1 cellular context compared by ENCODE assay signal in the genomic region with DNA sequence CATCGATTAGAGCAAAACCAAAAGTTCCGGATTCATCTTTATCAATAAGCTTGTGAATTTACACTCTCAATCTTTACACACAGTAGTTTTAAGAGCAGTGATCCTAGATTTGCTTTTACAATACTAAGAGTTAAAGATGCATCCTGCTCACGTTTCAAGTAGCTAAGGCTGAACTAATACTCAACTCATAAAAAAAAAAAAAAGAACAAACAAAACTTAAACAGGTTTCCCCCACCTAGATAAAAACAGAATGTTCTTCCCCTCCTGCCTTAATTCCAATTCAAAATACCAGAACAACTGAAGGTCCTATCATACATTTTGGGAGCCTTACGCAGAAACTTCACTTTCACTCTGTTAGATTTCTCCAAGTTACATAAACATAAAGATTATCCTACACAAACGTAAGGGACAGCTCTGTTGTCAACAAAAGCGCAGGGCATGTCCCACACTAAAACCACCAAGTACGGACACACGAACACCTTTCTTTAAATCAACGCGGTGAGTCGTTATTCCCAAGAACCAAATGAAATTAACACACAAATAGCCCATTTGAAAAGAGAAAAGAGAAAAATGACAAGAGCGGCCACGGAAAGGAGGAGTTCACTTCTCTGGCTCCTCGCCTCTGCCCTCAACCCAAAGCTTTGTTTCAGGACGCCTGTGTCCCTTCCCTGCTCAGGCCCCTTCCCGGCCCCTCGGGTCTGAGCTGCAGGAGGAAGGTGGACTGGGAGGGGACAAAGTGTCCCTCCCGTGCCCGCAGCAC.
TF ChIP-seq lines count a peak whose summit lies in the region.

No MANE protein-coding gene starts in this region.

TF ChIP-seq in HepG2, 621 proteins besides CTCF, POLR2A, EP300 and RAD21 (continued from another document):
- TF ChIP-seq, protein P1, sequence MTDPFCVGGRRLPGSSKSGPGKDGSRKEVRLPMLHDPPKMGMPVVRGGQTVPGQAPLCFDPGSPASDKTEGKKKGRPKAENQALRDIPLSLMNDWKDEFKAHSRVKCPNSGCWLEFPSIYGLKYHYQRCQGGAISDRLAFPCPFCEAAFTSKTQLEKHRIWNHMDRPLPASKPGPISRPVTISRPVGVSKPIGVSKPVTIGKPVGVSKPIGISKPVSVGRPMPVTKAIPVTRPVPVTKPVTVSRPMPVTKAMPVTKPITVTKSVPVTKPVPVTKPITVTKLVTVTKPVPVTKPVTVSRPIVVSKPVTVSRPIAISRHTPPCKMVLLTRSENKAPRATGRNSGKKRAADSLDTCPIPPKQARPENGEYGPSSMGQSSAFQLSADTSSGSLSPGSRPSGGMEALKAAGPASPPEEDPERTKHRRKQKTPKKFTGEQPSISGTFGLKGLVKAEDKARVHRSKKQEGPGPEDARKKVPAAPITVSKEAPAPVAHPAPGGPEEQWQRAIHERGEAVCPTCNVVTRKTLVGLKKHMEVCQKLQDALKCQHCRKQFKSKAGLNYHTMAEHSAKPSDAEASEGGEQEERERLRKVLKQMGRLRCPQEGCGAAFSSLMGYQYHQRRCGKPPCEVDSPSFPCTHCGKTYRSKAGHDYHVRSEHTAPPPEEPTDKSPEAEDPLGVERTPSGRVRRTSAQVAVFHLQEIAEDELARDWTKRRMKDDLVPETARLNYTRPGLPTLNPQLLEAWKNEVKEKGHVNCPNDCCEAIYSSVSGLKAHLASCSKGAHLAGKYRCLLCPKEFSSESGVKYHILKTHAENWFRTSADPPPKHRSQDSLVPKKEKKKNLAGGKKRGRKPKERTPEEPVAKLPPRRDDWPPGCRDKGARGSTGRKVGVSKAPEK (CRISPR knock-in tag; IDR thresholded peaks at IDR 0.05; ENCODE audit: borderline replicate concordance): 0 out of 2 replicates have a peak, but pooled peaks have one; percentile 8
- no peak for TF ChIP-seq ZNF619 (CRISPR knock-in tag; IDR thresholded peaks at IDR 0.05)
- 0 out of 2 replicates have a peak, but pooled peaks have one; percentile 34 for TF ChIP-seq ZNF138 (CRISPR knock-in tag; IDR thresholded peaks at IDR 0.05; ENCODE audit: low read depth)
- TF ChIP-seq YEATS4 (CRISPR knock-in tag; IDR thresholded peaks at IDR 0.05; ENCODE audit: borderline replicate concordance): peak; percentile 5; the same call in 1 of the 2 replicates
- no peak for TF ChIP-seq ZNF790 (CRISPR knock-in tag; IDR thresholded peaks at IDR 0.05; ENCODE audit: borderline replicate concordance)
- TF ChIP-seq, protein P2, sequence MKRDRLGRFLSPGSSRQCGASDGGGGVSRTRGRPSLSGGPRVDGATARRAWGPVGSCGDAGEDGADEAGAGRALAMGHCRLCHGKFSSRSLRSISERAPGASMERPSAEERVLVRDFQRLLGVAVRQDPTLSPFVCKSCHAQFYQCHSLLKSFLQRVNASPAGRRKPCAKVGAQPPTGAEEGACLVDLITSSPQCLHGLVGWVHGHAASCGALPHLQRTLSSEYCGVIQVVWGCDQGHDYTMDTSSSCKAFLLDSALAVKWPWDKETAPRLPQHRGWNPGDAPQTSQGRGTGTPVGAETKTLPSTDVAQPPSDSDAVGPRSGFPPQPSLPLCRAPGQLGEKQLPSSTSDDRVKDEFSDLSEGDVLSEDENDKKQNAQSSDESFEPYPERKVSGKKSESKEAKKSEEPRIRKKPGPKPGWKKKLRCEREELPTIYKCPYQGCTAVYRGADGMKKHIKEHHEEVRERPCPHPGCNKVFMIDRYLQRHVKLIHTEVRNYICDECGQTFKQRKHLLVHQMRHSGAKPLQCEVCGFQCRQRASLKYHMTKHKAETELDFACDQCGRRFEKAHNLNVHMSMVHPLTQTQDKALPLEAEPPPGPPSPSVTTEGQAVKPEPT (CRISPR knock-in tag; IDR thresholded peaks at IDR 0.05; ENCODE audit: low read depth): no peak
- peak; percentile 42; the same call in 1 of the 2 replicates for TF ChIP-seq ZMAT3 (CRISPR knock-in tag; conservative IDR thresholded peaks at IDR 0.05)
- TF ChIP-seq SMARCE1 (IDR thresholded peaks at IDR 0.05; ENCODE audit: borderline replicate concordance): no peak
- TF ChIP-seq KDM5A (IDR thresholded peaks at IDR 0.05; ENCODE audit: borderline replicate concordance, low read length): no peak
- TF ChIP-seq, protein P3, sequence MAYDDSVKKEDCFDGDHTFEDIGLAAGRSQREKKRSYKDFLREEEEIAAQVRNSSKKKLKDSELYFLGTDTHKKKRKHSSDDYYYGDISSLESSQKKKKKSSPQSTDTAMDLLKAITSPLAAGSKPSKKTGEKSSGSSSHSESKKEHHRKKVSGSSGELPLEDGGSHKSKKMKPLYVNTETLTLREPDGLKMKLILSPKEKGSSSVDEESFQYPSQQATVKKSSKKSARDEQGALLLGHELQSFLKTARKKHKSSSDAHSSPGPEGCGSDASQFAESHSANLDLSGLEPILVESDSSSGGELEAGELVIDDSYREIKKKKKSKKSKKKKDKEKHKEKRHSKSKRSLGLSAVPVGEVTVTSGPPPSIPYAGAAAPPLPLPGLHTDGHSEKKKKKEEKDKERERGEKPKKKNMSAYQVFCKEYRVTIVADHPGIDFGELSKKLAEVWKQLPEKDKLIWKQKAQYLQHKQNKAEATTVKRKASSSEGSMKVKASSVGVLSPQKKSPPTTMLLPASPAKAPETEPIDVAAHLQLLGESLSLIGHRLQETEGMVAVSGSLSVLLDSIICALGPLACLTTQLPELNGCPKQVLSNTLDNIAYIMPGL (CRISPR knock-in tag; IDR thresholded peaks at IDR 0.05; ENCODE audit: borderline replicate concordance in 1 of 2, low read depth in 1 of 2): peak in 1 of 2 experiments; percentile 26; a peak in 1 of 4 replicates
- TF ChIP-seq, protein P4, sequence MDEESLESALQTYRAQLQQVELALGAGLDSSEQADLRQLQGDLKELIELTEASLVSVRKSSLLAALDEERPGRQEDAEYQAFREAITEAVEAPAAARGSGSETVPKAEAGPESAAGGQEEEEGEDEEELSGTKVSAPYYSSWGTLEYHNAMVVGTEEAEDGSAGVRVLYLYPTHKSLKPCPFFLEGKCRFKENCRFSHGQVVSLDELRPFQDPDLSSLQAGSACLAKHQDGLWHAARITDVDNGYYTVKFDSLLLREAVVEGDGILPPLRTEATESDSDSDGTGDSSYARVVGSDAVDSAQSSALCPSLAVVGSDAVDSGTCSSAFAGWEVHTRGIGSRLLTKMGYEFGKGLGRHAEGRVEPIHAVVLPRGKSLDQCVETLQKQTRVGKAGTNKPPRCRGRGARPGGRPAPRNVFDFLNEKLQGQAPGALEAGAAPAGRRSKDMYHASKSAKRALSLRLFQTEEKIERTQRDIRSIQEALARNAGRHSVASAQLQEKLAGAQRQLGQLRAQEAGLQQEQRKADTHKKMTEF (CRISPR knock-in tag; IDR thresholded peaks at IDR 0.05): no peak; the same call in 1 of the 2 replicates
- TF ChIP-seq ZNF446 (CRISPR knock-in tag; IDR thresholded peaks at IDR 0.05): no peak
- no peak for TF ChIP-seq SIX1 (CRISPR knock-in tag; IDR thresholded peaks at IDR 0.05; ENCODE audit: borderline replicate concordance)
- TF ChIP-seq TARDBP (CRISPR knock-in tag; IDR thresholded peaks at IDR 0.05): no peak
- TF ChIP-seq DNMT1 (CRISPR knock-in tag; IDR thresholded peaks at IDR 0.05): no peak
- TF ChIP-seq, protein P5, sequence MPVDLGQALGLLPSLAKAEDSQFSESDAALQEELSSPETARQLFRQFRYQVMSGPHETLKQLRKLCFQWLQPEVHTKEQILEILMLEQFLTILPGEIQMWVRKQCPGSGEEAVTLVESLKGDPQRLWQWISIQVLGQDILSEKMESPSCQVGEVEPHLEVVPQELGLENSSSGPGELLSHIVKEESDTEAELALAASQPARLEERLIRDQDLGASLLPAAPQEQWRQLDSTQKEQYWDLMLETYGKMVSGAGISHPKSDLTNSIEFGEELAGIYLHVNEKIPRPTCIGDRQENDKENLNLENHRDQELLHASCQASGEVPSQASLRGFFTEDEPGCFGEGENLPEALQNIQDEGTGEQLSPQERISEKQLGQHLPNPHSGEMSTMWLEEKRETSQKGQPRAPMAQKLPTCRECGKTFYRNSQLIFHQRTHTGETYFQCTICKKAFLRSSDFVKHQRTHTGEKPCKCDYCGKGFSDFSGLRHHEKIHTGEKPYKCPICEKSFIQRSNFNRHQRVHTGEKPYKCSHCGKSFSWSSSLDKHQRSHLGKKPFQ (CRISPR knock-in tag; IDR thresholded peaks at IDR 0.05; ENCODE audit: insufficient replicate concordance): peak; percentile 22
TF ChIP-seq in HepG2: peak in this region for 7.
